ENCODE assay signal across 11 cellular contexts in the genomic region with DNA sequence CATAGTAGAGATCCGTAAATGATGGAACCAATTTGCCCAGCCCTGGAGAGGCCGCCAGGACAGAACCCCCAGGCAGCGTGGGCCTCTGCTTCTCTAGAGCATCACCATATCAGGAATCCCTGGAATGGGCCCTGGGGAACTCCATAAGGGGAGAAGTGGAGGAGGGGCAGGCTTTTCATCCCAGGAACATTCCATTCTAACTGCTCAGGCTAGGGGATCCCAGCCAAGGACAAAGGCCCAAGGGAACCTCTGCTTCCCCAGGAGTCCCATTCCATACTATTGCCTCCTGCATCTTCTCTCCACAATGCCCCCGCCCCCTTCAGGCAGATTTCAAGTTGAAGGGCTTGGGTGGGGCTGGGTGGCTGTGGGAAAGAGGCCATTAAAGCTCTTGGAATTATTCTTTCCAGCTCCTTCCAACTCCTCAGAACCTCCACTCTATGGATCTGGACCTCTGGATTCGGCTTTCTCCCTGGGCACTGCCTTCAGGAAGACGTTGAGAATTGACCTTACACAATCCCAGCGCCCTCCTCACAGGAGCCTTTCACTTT. TPM values are rescaled to one million over a fixed set of nuclear protein-coding genes. Genes with fewer than 3 reads are reported as not detected.
DNase-seq lines count a peak whose midpoint lies in the region; ATAC-seq and TF ChIP-seq lines count a peak whose summit lies in the region.
"Had no signal": no experiment of that assay in that cellular context is flagged by ENCODE, and none has a peak within 500 bp of the region (broad histone marks: within the 10 kb centered on the region; RNA-seq: fewer than 3 reads in every experiment).

No MANE protein-coding gene starts in this region.

- CTCF ChIA-PET in activated CD4-positive, alpha-beta memory T cell treated with anti-CD3 and anti-CD28 coated beads for 36 hours (lab: Charles Lee), result interaction anchor here (2.0 kb wide), 1 partner anchor 46 kb away, joined by 7 read pairs; no protein-coding TSS in a partner anchor

- peaks cover 3% of the 10 kb centered on the region; the same call in 1 of the 2 replicates for H3K79me2 ChIP-seq in H9 (ENCODE audit: insufficient read depth, low read length)

- intact Hi-C loops in breast epithelium (cut with DNase I; ENCODE audit: low total_unique reads) (loop anchor here (2.0 kb wide), 1 partner anchor 13 kb away; the partner anchor contains the start of gene TENT5B), spleen (cut with DNase I; ENCODE audit: low total_unique reads) (no loop called here)
- intact Hi-C loops in activated CD4-positive, alpha-beta memory T cell treated with anti-CD3 and anti-CD28 coated beads for 36 hours (cut with micrococcal nuclease), result loop anchor here (10.0 kb wide), 1 partner anchor 45 kb away; no protein-coding TSS in a partner anchor

- no peak overlapping the region for H3K4me3 ChIP-seq in breast epithelium
- H3K4me3 ChIP-seq in iPS-20b (ENCODE audit: low read length), result peak overlapping the region; percentile 19; the same call in 1 of the 2 replicates
- H3K4me3 ChIP-seq in spleen, result no peak overlapping the region

- H2BK5ac ChIP-seq in H9 (ENCODE audit: insufficient read length, low read length), result peak overlapping the region; percentile 68

- no peaks in the 10 kb centered on the region for H4K20me1 ChIP-seq in H9 (ENCODE audit: control insufficient read depth, insufficient read depth, insufficient read length)

- peak overlapping the region; percentile 48 to 62 for H3K4me3 Mint-ChIP-seq in H9
- no peak overlapping the region for H3K4me3 Mint-ChIP-seq in activated CD4-positive, alpha-beta memory T cell treated with anti-CD3 and anti-CD28 coated beads for 36 hours
- H3K4me3 Mint-ChIP-seq: stimulated activated memory B cell treated with anti-CD40 and anti-IgM and Interleukin-4, amounts not matched to agents 10 μg/mL and 1 μg/mL and 100 μg/mL, for 72 hours had no signal

- DNase-seq in H9 (peak; percentile 96), breast epithelium (ENCODE audit: low spot score in 2 of 2) (peak; percentile 82 to 98), spleen (no peak), NCI-H774 (lab: John Stamatoyannopoulos, UW) (no peak)
- no peak for DNase-seq in activated CD4-positive, alpha-beta memory T cell treated with anti-CD3 and anti-CD28 coated beads for 36 hours
- DNase-seq in activated CD4-positive, CD25-positive, alpha-beta regulatory T cell treated with anti-CD3 and anti-CD28 coated beads, Interleukin-2, amount 50 U/mL, for 72 hours, result no peak
- DNase-seq: SHP77 had no signal

- peak overlapping the region; percentile 26 for H3T11ph ChIP-seq in H9 (ENCODE audit: low read length)

- no peak for ATAC-seq in HG02852 (IDR thresholded peaks at IDR 0.05; ENCODE audit: unreplicated experiment)
- ATAC-seq: stimulated activated memory B cell treated with anti-CD40 and anti-IgM and Interleukin-4, amounts not matched to agents 10 μg/mL and 1 μg/mL and 100 μg/mL, for 72 hours had no signal

- peak overlapping the region; percentile 42 for H4K5ac ChIP-seq in H9 (ENCODE audit: insufficient read length, low read depth, low read length)

- no peaks in the 10 kb centered on the region for H3K9me3 ChIP-seq in H9 (ENCODE audit: control insufficient read depth, low read depth, low read length)
- H3K9me3 ChIP-seq in breast epithelium, result no peaks in the 10 kb centered on the region
- no peaks in the 10 kb centered on the region for H3K9me3 ChIP-seq in iPS-20b (ENCODE audit: insufficient read depth, low read depth, low read length)
- no peaks in the 10 kb centered on the region for H3K9me3 ChIP-seq in spleen

- peaks cover 25% of the 10 kb centered on the region for H3K4me1 ChIP-seq in H9 (ENCODE audit: insufficient read depth, low read length)
- H3K4me1 ChIP-seq in breast epithelium, result peaks cover 8 to 27% of the 10 kb centered on the region in 2 donors
- H3K4me1 ChIP-seq in iPS-20b (ENCODE audit: insufficient read depth, low read length), result peaks cover 47% of the 10 kb centered on the region
- H3K4me1 ChIP-seq in spleen, result peaks cover 10 to 87% (median 53%) of the 10 kb centered on the region in 6 donors

- peak overlapping the region; percentile 50; the same call in 1 of the 2 replicates for H3K14ac ChIP-seq in H9 (ENCODE audit: insufficient read depth, low read length)

- H3K27me3 Mint-ChIP-seq in H9 (ENCODE audit: low read depth), result no peaks in the 10 kb centered on the region
- peaks cover 28% of the 10 kb centered on the region for H3K27me3 Mint-ChIP-seq in activated CD4-positive, alpha-beta memory T cell treated with anti-CD3 and anti-CD28 coated beads for 36 hours

- H3K36me3 ChIP-seq in breast epithelium (no peaks in the 10 kb centered on the region), iPS-20b (ENCODE audit: insufficient read depth, low read depth, low read length) (peaks cover 49% of the 10 kb centered on the region; the same call in 1 of the 2 replicates), spleen (no peaks in the 10 kb centered on the region)

- peaks cover 81 to 82% of the 10 kb centered on the region in 2 experiments for H3K4me1 Mint-ChIP-seq in H9
- H3K4me1 Mint-ChIP-seq in activated CD4-positive, alpha-beta memory T cell treated with anti-CD3 and anti-CD28 coated beads for 36 hours (ENCODE audit: low read depth), result peaks cover 4% of the 10 kb centered on the region

- no peak overlapping the region for H3K56ac ChIP-seq in H9 (ENCODE audit: insufficient read length, low read depth, low read length)

- H3K4me2 ChIP-seq in H9 (ENCODE audit: insufficient read depth, insufficient read length, low read length), result no peak overlapping the region

- H3K27ac Mint-ChIP-seq in H9, result peak overlapping the region; percentile 98 to 99 (median 98)
- no peak overlapping the region for H3K27ac Mint-ChIP-seq in activated CD4-positive, alpha-beta memory T cell treated with anti-CD3 and anti-CD28 coated beads for 36 hours
- H3K27ac Mint-ChIP-seq: stimulated activated memory B cell treated with anti-CD40 and anti-IgM and Interleukin-4, amounts not matched to agents 10 μg/mL and 1 μg/mL and 100 μg/mL, for 72 hours had no signal

- POLR2A ChIA-PET in activated CD4-positive, alpha-beta memory T cell treated with anti-CD3 and anti-CD28 coated beads for 36 hours (lab: Charles Lee), result no interaction called here

- no peak overlapping the region for H4K8ac ChIP-seq in H9 (replicated peaks; ENCODE audit: insufficient read length, low read depth, low read length)

- H2AK5ac ChIP-seq in H9 (ENCODE audit: insufficient read length, low read length), result peak overlapping the region; percentile 96

- H2BK20ac ChIP-seq in H9 (ENCODE audit: low read depth, low read length, poor library complexity, severe bottlenecking), result no peak overlapping the region

- H3K27me3 ChIP-seq in H9 (ENCODE audit: insufficient read depth, low read length) (no peaks in the 10 kb centered on the region), breast epithelium (peaks cover 0 to 4% of the 10 kb centered on the region in 2 donors), iPS-20b (ENCODE audit: insufficient read depth, low read length) (peaks cover 10% of the 10 kb centered on the region), spleen (replicated peaks in 1 of 7) (peaks cover 0 to 29% (median 12%) of the 10 kb centered on the region in 7 donors)

- no peak overlapping the region; the same call in 1 of the 2 replicates for H2BK15ac ChIP-seq in H9 (ENCODE audit: low read depth, low read length)

- no peak overlapping the region for H2AFZ ChIP-seq in H9 (ENCODE audit: low read length)

- H3K18ac ChIP-seq in H9 (ENCODE audit: insufficient read length, low read depth, low read length), result peak overlapping the region; percentile 93

- TF ChIP-seq POLR2A in breast epithelium (IDR thresholded peaks at IDR 0.05), result no peak
- no peak for TF ChIP-seq POLR2A in spleen (IDR thresholded peaks at IDR 0.05)

- H4K91ac ChIP-seq in H9 (ENCODE audit: insufficient read length, low read depth, low read length), result no peak overlapping the region

- no peak overlapping the region for H2BK120ac ChIP-seq in H9 (ENCODE audit: low read depth, low read length, poor library complexity, severe bottlenecking)

- H3K27ac ChIP-seq in H9 (ENCODE audit: insufficient read length, low read depth, low read length) (peak overlapping the region; percentile 91), breast epithelium (peak overlapping the region; percentile 95), iPS-20b (ENCODE audit: low read length) (peak overlapping the region; percentile 73), spleen (peak overlapping the region in 7 of 8 donors; percentile 16 to 88 (median 65))

- no peak overlapping the region for H3K4ac ChIP-seq in H9 (ENCODE audit: low read depth, low read length)

- WGBS in H9 (ENCODE audit: extremely low coverage, insufficient read length, low lambda C conversion rate), result no CpG with 5 or more reads among the region's 7 CpGs
- WGBS in spleen, 5 donors, result 72 to 82% (median 78%) methylated on average over 7 of the region's 7 CpGs

- H3K79me1 ChIP-seq in H9 (ENCODE audit: insufficient read depth, low read depth, low read length, poor library complexity, severe bottlenecking), result no peaks in the 10 kb centered on the region

- H3K9me3 Mint-ChIP-seq in H9, result no peaks in the 10 kb centered on the region
- H3K9me3 Mint-ChIP-seq in activated CD4-positive, alpha-beta memory T cell treated with anti-CD3 and anti-CD28 coated beads for 36 hours, result no peaks in the 10 kb centered on the region
- H3K9me3 Mint-ChIP-seq: stimulated activated memory B cell treated with anti-CD40 and anti-IgM and Interleukin-4, amounts not matched to agents 10 μg/mL and 1 μg/mL and 100 μg/mL, for 72 hours had no signal

- H3K36me3 Mint-ChIP-seq in H9 (ENCODE audit: insufficient read depth in 1 of 3, low read depth in 3 of 3), result peaks cover 16 to 63% (median 50%) of the 10 kb centered on the region in 3 experiments; a peak in 6 of 7 replicates
- H3K36me3 Mint-ChIP-seq in activated CD4-positive, alpha-beta memory T cell treated with anti-CD3 and anti-CD28 coated beads for 36 hours, result no peaks in the 10 kb centered on the region
- H3K36me3 Mint-ChIP-seq: stimulated activated memory B cell treated with anti-CD40 and anti-IgM and Interleukin-4, amounts not matched to agents 10 μg/mL and 1 μg/mL and 100 μg/mL, for 72 hours had no signal

- TF ChIP-seq CTCF in H9 (conservative IDR thresholded peaks at IDR 0.05) (peak; percentile 27; the same call in 2 of the 3 replicates), breast epithelium (IDR thresholded peaks at IDR 0.05) (no peak), spleen (IDR thresholded peaks at IDR 0.05 in 8 of 11, conservative IDR thresholded peaks at IDR 0.05 in 3 of 11) (no peak)

- H3K23ac ChIP-seq in H9 (ENCODE audit: insufficient read length, low read depth, low read length), result no peak overlapping the region

- H3K9ac ChIP-seq in H9 (ENCODE audit: extremely low read depth, insufficient read length, low read length), result no peak overlapping the region
- peak overlapping the region; percentile 68 for H3K9ac ChIP-seq in iPS-20b (ENCODE audit: low read depth, low read length)

- H3K23me2 ChIP-seq in H9 (ENCODE audit: insufficient read length, low read depth, low read length, poor library complexity, severe bottlenecking), result peaks cover 13% of the 10 kb centered on the region

- H2BK12ac ChIP-seq in H9 (ENCODE audit: insufficient read length, low read depth, low read length), result peak overlapping the region; percentile 90

RNA-seq across cellular contexts. Expression of gene TRNP1, which starts 6.0 kb away (rescaled TPM):
- total RNA-seq in H9 (2021) (38.4 and 39.0 TPM in 2 replicates), breast epithelium (10 to 100 TPM in 2 of 3 donors, 1 to 10 TPM in 1; 1.6 to 27.8 (median 16.7) TPM), spleen (10 to 100 TPM in 2 of 7 donors, 1 to 10 TPM in 5; 3.1 to 18.1 (median 6.8) TPM)
- 1 to 10 TPM; 3.3 to 9.7 (median 6.1) TPM for polyA plus RNA-seq in spleen
- under 1 TPM; 0.19 to 0.53 TPM for total RNA-seq in activated CD4-positive, alpha-beta memory T cell treated with anti-CD3 and anti-CD28 coated beads for 36 hours

RNA-seq across cellular contexts. Expression of gene TENT5B, which starts 13.1 kb away (rescaled TPM):
- total RNA-seq in H9 (2021) (124 and 126 TPM in 2 replicates), breast epithelium (10 to 100 TPM; 15.2 to 46.2 (median 23.9) TPM), spleen (under 1 TPM in 6 of 7 donors, not detected in 1; 0.43 to 0.65 (median 0.47) TPM)
- 1 to 10 TPM in 1 of 3 donors, under 1 TPM in 2; 0.41 to 1.0 (median 0.74) TPM for polyA plus RNA-seq in spleen
- not detected for total RNA-seq in activated CD4-positive, alpha-beta memory T cell treated with anti-CD3 and anti-CD28 coated beads for 36 hours

RNA-seq across cellular contexts. Expression of gene KDF1, which starts 39.2 kb away (rescaled TPM):
- total RNA-seq in H9 (2021) (17.6 and 19.5 TPM in 2 replicates), breast epithelium (10 to 100 TPM in 2 of 3 donors, not detected in 1; 10.8 to 22.2 TPM), spleen (1 to 10 TPM in 4 of 7 donors, under 1 TPM in 3; 0.44 to 2.1 (median 1.1) TPM)
- 1 to 10 TPM in 1 of 3 donors, under 1 TPM in 2; 0.67 to 1.1 (median 0.89) TPM for polyA plus RNA-seq in spleen
- total RNA-seq in activated CD4-positive, alpha-beta memory T cell treated with anti-CD3 and anti-CD28 coated beads for 36 hours, result not detected
- total RNA-seq: dermis microvascular lymphatic vessel endothelial cell had no signal

Comparison
In these comparisons a context has a peak if more than half of its experiments do, and no peak if none do; other contexts are left out.
1. DNase-seq: peak in H9 (single experiment) and breast epithelium (2 of 2); none in spleen (single experiment), activated CD4-positive, alpha-beta memory T cell treated with anti-CD3 and anti-CD28 coated beads for 36 hours (single experiment), activated CD4-positive, CD25-positive, alpha-beta regulatory T cell treated with anti-CD3 and anti-CD28 coated beads, Interleukin-2, amount 50 U/mL, for 72 hours (single experiment) and NCI-H774 (single experiment).
2. RNA of gene TENT5B, which starts 13.1 kb away (total RNA-seq): 124 to 126 TPM in H9 and 15.2 to 46.2 TPM in breast epithelium; 0.43 to 0.65 TPM in spleen and not detected in activated CD4-positive, alpha-beta memory T cell treated with anti-CD3 and anti-CD28 coated beads for 36 hours; every median in the first group is over 4 times any median in the second.
3. Peak in every context shown above with its lines, with median percentiles within 50 percentile points of each other: H3K27ac ChIP-seq.